In the genomic region with DNA sequence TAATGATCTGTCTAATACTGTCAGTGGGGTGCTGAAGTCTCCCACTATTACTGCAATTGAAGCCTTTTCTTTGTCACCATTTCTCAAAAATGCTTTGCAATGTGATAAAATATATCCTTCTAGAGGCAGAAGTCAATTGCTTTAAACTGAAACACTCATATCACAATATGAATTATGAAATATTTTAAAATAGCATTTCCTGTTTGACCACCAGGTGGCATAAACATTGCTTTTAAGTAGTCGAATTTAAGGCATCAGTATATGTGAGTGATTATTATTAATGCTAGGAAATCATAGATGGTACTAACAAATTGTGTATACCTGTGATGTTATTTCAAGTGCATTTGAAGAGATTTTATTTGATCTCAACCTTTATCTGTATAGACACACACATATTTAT, we compare ENCODE assay signal across 10 cellular contexts.
DNase-seq lines count a peak whose midpoint lies in the region; ATAC-seq and TF ChIP-seq lines count a peak whose summit lies in the region.
"Had no signal": no experiment of that assay in that cellular context is flagged by ENCODE, and none has a peak within 500 bp of the region (broad histone marks: within the 10 kb centered on the region; RNA-seq: fewer than 3 reads in every experiment).

No MANE protein-coding gene starts in this region.

- H2AFZ ChIP-seq in SU-DHL-6 (ENCODE audit: low read depth, low read length, severe bottlenecking) = no peak overlapping the region
- no peak overlapping the region for H2AFZ ChIP-seq in hepatocyte

- H3K9me2 ChIP-seq in SU-DHL-6 (replicated peaks; ENCODE audit: insufficient read depth, low read length) = no peaks in the 10 kb centered on the region
- no peaks in the 10 kb centered on the region for H3K9me2 ChIP-seq in hepatocyte (replicated peaks; ENCODE audit: insufficient read depth)

- H3K9ac ChIP-seq in SU-DHL-6 (ENCODE audit: low read length) = no peak overlapping the region

- H3K4me3 ChIP-seq in AG09309 (ENCODE audit: control insufficient read depth, low read depth, low read length) (no peak overlapping the region), SU-DHL-6 (ENCODE audit: insufficient read depth, low read length, poor library complexity, severe bottlenecking) (no peak overlapping the region), hepatocyte (no peak overlapping the region)

- ATAC-seq in HG03354 (IDR thresholded peaks at IDR 0.05; ENCODE audit: poor library complexity, severe bottlenecking, unreplicated experiment) (no peak), HG03342 (IDR thresholded peaks at IDR 0.05; ENCODE audit: unreplicated experiment) (no peak)

- H4K20me1 ChIP-seq in SU-DHL-6 (ENCODE audit: low read depth, low read length) (no peaks in the 10 kb centered on the region), hepatocyte (ENCODE audit: insufficient read depth, poor library complexity, severe bottlenecking) (no peaks in the 10 kb centered on the region)

- DNase-seq in AG09309 (ENCODE audit: low read depth) = no peak
- peak; percentile 11 for DNase-seq in HCEC 1CT
- peak; percentile 28 for DNase-seq in hepatocyte (ENCODE audit: low spot score)
- no peak for DNase-seq in NCI-H128 (lab: John Stamatoyannopoulos, UW; ENCODE audit: unreplicated experiment)
- DNase-seq in mucosa of gallbladder (ENCODE audit: low spot score) = no peak
- DNase-seq: cortex of kidney, NCI-H446 treated with DMSO at 0.1 percent for 48 hours had no signal

- H3K27me3 ChIP-seq in SU-DHL-6 (ENCODE audit: low read length) (no peaks in the 10 kb centered on the region), hepatocyte (no peaks in the 10 kb centered on the region)

- H3K9me3 ChIP-seq in SU-DHL-6 (ENCODE audit: insufficient read depth, low read length) = no peaks in the 10 kb centered on the region
- no peaks in the 10 kb centered on the region for H3K9me3 ChIP-seq in hepatocyte (ENCODE audit: low read depth)

- H3K4me2 ChIP-seq in SU-DHL-6 (ENCODE audit: low read depth, low read length, poor library complexity, severe bottlenecking) = no peak overlapping the region
- no peak overlapping the region for H3K4me2 ChIP-seq in hepatocyte

- no peak overlapping the region for H3K27ac ChIP-seq in SU-DHL-6 (ENCODE audit: low read depth, low read length)
- no peak overlapping the region for H3K27ac ChIP-seq in hepatocyte

- H3K36me3 ChIP-seq in SU-DHL-6 (ENCODE audit: low read length) (no peaks in the 10 kb centered on the region), hepatocyte (replicated peaks; ENCODE audit: insufficient read depth, low read depth) (no peaks in the 10 kb centered on the region)

- TF ChIP-seq CTCF in AG09309 (IDR thresholded peaks at IDR 0.05; ENCODE audit: control insufficient read depth, insufficient read depth, low read depth, low read length, missing control alignments) = peak; percentile 28
- peak; percentile 32 for TF ChIP-seq CTCF in SU-DHL-6 (IDR thresholded peaks at IDR 0.05; ENCODE audit: insufficient read depth, low read length, poor library complexity, severe bottlenecking)
- peak; percentile 67 for TF ChIP-seq CTCF in hepatocyte (IDR thresholded peaks at IDR 0.05; ENCODE audit: poor library complexity)

- WGBS in hepatocyte (ENCODE audit: low lambda C conversion rate, missing lambda C conversion rate) = 50% methylated on average over 1 of the region's 1 CpG

- H3F3A ChIP-seq in SU-DHL-6 (ENCODE audit: insufficient read depth) = no peaks in the 10 kb centered on the region

- H3K4me1 ChIP-seq in hepatocyte (ENCODE audit: insufficient read depth) = no peaks in the 10 kb centered on the region

- no peaks in the 10 kb centered on the region for H3K79me2 ChIP-seq in SU-DHL-6 (ENCODE audit: insufficient read depth, low read length)
- H3K79me2 ChIP-seq in hepatocyte = no peaks in the 10 kb centered on the region

Comparison
In these comparisons a context has a peak if more than half of its experiments do, and no peak if none do; other contexts are left out.
1. DNase-seq: peak in HCEC 1CT (single experiment) and hepatocyte (single experiment); none in AG09309 (single experiment), NCI-H128 (single experiment) and mucosa of gallbladder (single experiment).
2. Peak in every context shown above with its lines, with median percentiles within 50 percentile points of each other: CTCF ChIP-seq.